In genomic region chr11:126997641-126998040, GRCh38 we compare ENCODE assay signal across 25 cellular contexts. TPM values are rescaled to one million over a fixed set of nuclear protein-coding genes. Genes with fewer than 3 reads are reported as not detected.
DNase-seq lines count a peak whose midpoint lies in the region; ATAC-seq, FAIRE-seq and TF ChIP-seq lines count a peak whose summit lies in the region.
"Had no signal": no experiment of that assay in that cellular context is flagged by ENCODE, and none has a peak within 500 bp of the region (broad histone marks: within the 10 kb centered on the region; RNA-seq: fewer than 3 reads in every experiment).

No MANE protein-coding gene starts in this region.

- no peak for TF ChIP-seq CTCF in A549 (IDR thresholded peaks at IDR 0.05)
- no peak for TF ChIP-seq CTCF in HFFc6 (IDR thresholded peaks at IDR 0.05)
- no peak for TF ChIP-seq CTCF in nephron progenitor cell (IDR thresholded peaks at IDR 0.05)
- no peak for TF ChIP-seq CTCF in omental fat pad (IDR thresholded peaks at IDR 0.05)
- no peak for TF ChIP-seq CTCF in CD4-positive, alpha-beta T cell (IDR thresholded peaks at IDR 0.05)

- CTCF ChIA-PET in A549 (lab: Yijun Ruan, JAX), result interaction anchor here (1.3 kb wide), 1 partner anchor 390 kb away, joined by 6 read pairs; no protein-coding TSS in a partner anchor
- CTCF ChIA-PET in CD4-positive, alpha-beta T cell (lab: Charles Lee), result no interaction called here

- ATAC-seq in A549, result no peak
- ATAC-seq in HG03159 (IDR thresholded peaks at IDR 0.05; ENCODE audit: unreplicated experiment), result no peak
- no peak for ATAC-seq in omental fat pad (ENCODE audit: low FRiP score)
- no peak for ATAC-seq in CD4-positive, alpha-beta T cell (ENCODE audit: poor library complexity)
- ATAC-seq: GM12878, Panc1 had no signal

- peak overlapping the region in 1 of 2 experiments; percentile 92; a peak in 4 of 6 replicates for H3K27ac ChIP-seq in A549
- no peak overlapping the region for H3K27ac ChIP-seq in CD4-positive, alpha-beta T cell (ENCODE audit: low read depth, low read length)

- no peak for TF ChIP-seq POLR2A in A549 (IDR thresholded peaks at IDR 0.05; ENCODE audit: low read length)

- POLR2A ChIA-PET in A549 (lab: Yijun Ruan, JAX), result no interaction called here
- POLR2A ChIA-PET in CD4-positive, alpha-beta T cell (lab: Charles Lee), result no interaction called here

- TF ChIP-seq EP300 in A549 (IDR thresholded peaks at IDR 0.05), result no peak

- no peaks in the 10 kb centered on the region for H3K9me3 ChIP-seq in A549
- H3K9me3 ChIP-seq in CD4-positive, alpha-beta T cell (ENCODE audit: control insufficient read depth, low read length), result no peaks in the 10 kb centered on the region

- WGBS in A549 (ENCODE audit: missing lambda C conversion rate), result 73% methylated on average over 4 of the region's 4 CpGs

- H3K4me3 ChIP-seq in A549, result no peak overlapping the region
- H3K4me3 ChIP-seq: GM12878 had no signal

- peaks cover 19% of the 10 kb centered on the region for H3K36me3 Mint-ChIP-seq in HFFc6 (ENCODE audit: low read depth)
- no peaks in the 10 kb centered on the region for H3K36me3 Mint-ChIP-seq in nephron progenitor cell (ENCODE audit: low read depth)
- no peaks in the 10 kb centered on the region for H3K36me3 Mint-ChIP-seq in CD4-positive, alpha-beta T cell (ENCODE audit: low read depth)
- H3K36me3 Mint-ChIP-seq: CD4-positive, CD25-positive, alpha-beta regulatory T cell had no signal

- no peak overlapping the region for H3K4me3 Mint-ChIP-seq in HFFc6
- H3K4me3 Mint-ChIP-seq in nephron progenitor cell, result no peak overlapping the region
- H3K4me3 Mint-ChIP-seq in CD4-positive, alpha-beta T cell, result no peak overlapping the region
- H3K4me3 Mint-ChIP-seq: CD4-positive, CD25-positive, alpha-beta regulatory T cell had no signal

- H3K9me3 Mint-ChIP-seq in HFFc6, result no peaks in the 10 kb centered on the region
- H3K9me3 Mint-ChIP-seq in nephron progenitor cell, result no peaks in the 10 kb centered on the region
- H3K9me3 Mint-ChIP-seq in CD4-positive, alpha-beta T cell, result no peaks in the 10 kb centered on the region

- FAIRE-seq in A549 (lab: Jason Lieb, UNC), result no peak
- FAIRE-seq: A204.1, GM12878 had no signal

- H3K4me1 ChIP-seq in A549, result peaks cover 69% of the 10 kb centered on the region

- intact Hi-C loops in CD4-positive, alpha-beta T cell (cut with DNase I, micrococcal nuclease), result loop anchor here in 1 of 2 experiments (10.0 kb wide), 1 partner anchor 683 kb away; no protein-coding TSS in a partner anchor

- DNase-seq in A549 (ENCODE audit: low read depth in 1 of 2, low spot score in 1 of 2) (no peak), HFFc6 (no peak), cerebellum (ENCODE audit: low spot score) (peak; percentile 59), nephron progenitor cell (no peak), omental fat pad (ENCODE audit: low spot score) (no peak)
- no peak for DNase-seq in effector CD4-positive, alpha-beta T cell
- DNase-seq in CD4-positive, alpha-beta T cell, result no peak
- DNase-seq: CD4-positive, CD25-positive, alpha-beta regulatory T cell; COR-L47; DMS79; GOT3; HCEC 1CT; Kasumi-1; NCI-H1048; NCI-H1417 treated with DMSO at 0.1 percent for 48 hours; NCI-H1930; NCI-H226; NCI-H524; NCI-H82; SIG-M5 had no signal

- H3K4me1 Mint-ChIP-seq in HFFc6 (ENCODE audit: low read depth), result peaks cover 15% of the 10 kb centered on the region
- peaks cover 46% of the 10 kb centered on the region for H3K4me1 Mint-ChIP-seq in nephron progenitor cell
- no peaks in the 10 kb centered on the region for H3K4me1 Mint-ChIP-seq in CD4-positive, alpha-beta T cell (ENCODE audit: low read depth)

- H3K27ac Mint-ChIP-seq in HFFc6 (peak overlapping the region; percentile 99), nephron progenitor cell (peak overlapping the region; percentile 5)
- H3K27ac Mint-ChIP-seq in CD4-positive, alpha-beta T cell, result no peak overlapping the region
- H3K27ac Mint-ChIP-seq: CD4-positive, CD25-positive, alpha-beta regulatory T cell had no signal

- TF ChIP-seq RAD21 in A549 (conservative IDR thresholded peaks at IDR 0.05 in 1 of 2, IDR thresholded peaks at IDR 0.05 in 1 of 2), result no peak

- H3K27me3 Mint-ChIP-seq in HFFc6 (ENCODE audit: insufficient read depth), result no peaks in the 10 kb centered on the region; the same call in 1 of the 2 replicates
- peaks cover 8% of the 10 kb centered on the region for H3K27me3 Mint-ChIP-seq in nephron progenitor cell (ENCODE audit: low read depth, poor library complexity)
- peaks cover 9% of the 10 kb centered on the region for H3K27me3 Mint-ChIP-seq in CD4-positive, alpha-beta T cell

- peaks cover 54% of the 10 kb centered on the region for H3K27me3 ChIP-seq in CD4-positive, alpha-beta T cell (ENCODE audit: control insufficient read depth, insufficient read depth, low read length)

- H3K4me2 ChIP-seq in A549, result peak overlapping the region; percentile 96

TF ChIP-seq in A549, 52 proteins besides CTCF, POLR2A, EP300 and RAD21 (continues in another document):
- TF ChIP-seq NR3C1 (IDR thresholded peaks at IDR 0.05) (no peak), FOSB (CRISPR knock-in tag; IDR thresholded peaks at IDR 0.05) (no peak), USF2 (IDR thresholded peaks at IDR 0.05) (no peak), SREBF2 (IDR thresholded peaks at IDR 0.05) (no peak), MYC (IDR thresholded peaks at IDR 0.05; ENCODE audit: borderline replicate concordance, low read length) (no peak), JUNB (IDR thresholded peaks at IDR 0.05) (no peak), ESRRA (IDR thresholded peaks at IDR 0.05; ENCODE audit: borderline replicate concordance, low read length) (no peak), BCL3 (IDR thresholded peaks at IDR 0.05) (no peak), RNF2 (IDR thresholded peaks at IDR 0.05; ENCODE audit: borderline replicate concordance, low read depth) (no peak), E2F6 (IDR thresholded peaks at IDR 0.05; ENCODE audit: borderline replicate concordance, low read depth) (no peak), CHD2 (IDR thresholded peaks at IDR 0.05; ENCODE audit: low read length, partially characterized antibody) (no peak), ZSCAN20 (CRISPR knock-in tag; IDR thresholded peaks at IDR 0.05) (no peak), ZC3H11A (IDR thresholded peaks at IDR 0.05) (no peak), HOXB5 (CRISPR knock-in tag; IDR thresholded peaks at IDR 0.05) (no peak), HEYL (CRISPR knock-in tag; IDR thresholded peaks at IDR 0.05) (no peak)
- TF ChIP-seq, protein P1, sequence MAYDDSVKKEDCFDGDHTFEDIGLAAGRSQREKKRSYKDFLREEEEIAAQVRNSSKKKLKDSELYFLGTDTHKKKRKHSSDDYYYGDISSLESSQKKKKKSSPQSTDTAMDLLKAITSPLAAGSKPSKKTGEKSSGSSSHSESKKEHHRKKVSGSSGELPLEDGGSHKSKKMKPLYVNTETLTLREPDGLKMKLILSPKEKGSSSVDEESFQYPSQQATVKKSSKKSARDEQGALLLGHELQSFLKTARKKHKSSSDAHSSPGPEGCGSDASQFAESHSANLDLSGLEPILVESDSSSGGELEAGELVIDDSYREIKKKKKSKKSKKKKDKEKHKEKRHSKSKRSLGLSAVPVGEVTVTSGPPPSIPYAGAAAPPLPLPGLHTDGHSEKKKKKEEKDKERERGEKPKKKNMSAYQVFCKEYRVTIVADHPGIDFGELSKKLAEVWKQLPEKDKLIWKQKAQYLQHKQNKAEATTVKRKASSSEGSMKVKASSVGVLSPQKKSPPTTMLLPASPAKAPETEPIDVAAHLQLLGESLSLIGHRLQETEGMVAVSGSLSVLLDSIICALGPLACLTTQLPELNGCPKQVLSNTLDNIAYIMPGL (CRISPR knock-in tag; IDR thresholded peaks at IDR 0.05; ENCODE audit: borderline replicate concordance), result no peak

RNA-seq across cellular contexts. Expression of gene KIRREL3, which starts 2.9 kb away (rescaled TPM):
- polyA plus RNA-seq in A549 (2011; rRNA removed) (3.0 and 3.1 TPM in 2 replicates), A549 (2017; fragmentation: RNase III; extraction: RNeasy Plus Mini Kit Qiagen cat#74134 plus additional on column Dnase treatment) (11.0 to 11.7 TPM (median 11.5 TPM) in 3 replicates)
- 6.3 and 8.3 TPM in 2 replicates for polyA plus RNA-seq in A549 (2012; cell fraction: cytosol; rRNA removed)
- 24.5 and 25.4 TPM in 2 replicates for polyA plus RNA-seq in A549 (2012; cell fraction: nucleus; rRNA removed)
- 5.1 and 8.7 TPM in 2 replicates for polyA minus RNA-seq in A549 (2011; rRNA and poly(A)+ RNA removed)
- total RNA-seq in HFFc6 (2021; fragmentation: NEBNext Ultra II Directional; extraction: Animal tissue kit (Norgen Biotek cat#: 25700)), result 10 to 100 TPM; 22.2 to 38.2 (median 33.2) TPM
- total RNA-seq in cerebellum (31.0 TPM), omental fat pad (under 1 TPM in 2 of 4 donors, not detected in 2; 0.09 to 0.60 TPM)
- not detected for total RNA-seq in CD4-positive, alpha-beta T cell
- total RNA-seq: CD4-positive, CD25-positive, alpha-beta regulatory T cell; MCF 10A had no signal
- polyA plus RNA-seq: CD4-positive, CD25-positive, alpha-beta regulatory T cell; GM12878 had no signal

Comparison
In these comparisons a context has a peak if more than half of its experiments do, and no peak if none do; other contexts are left out.
1. RNA of gene KIRREL3, which starts 2.9 kb away (total RNA-seq): 22.2 to 38.2 TPM in HFFc6 and 31.0 TPM in cerebellum (single experiment); 0.09 to 0.60 TPM in omental fat pad and not detected in CD4-positive, alpha-beta T cell; every median in the first group is over 10 times any median in the second.